In genomic region chr5:56625577-56625976, GRCh38 we compare ENCODE assay signal across 15 cellular contexts.
DNase-seq lines count a peak whose midpoint lies in the region; ATAC-seq and TF ChIP-seq lines count a peak whose summit lies in the region.
"Had no signal": no experiment of that assay in that cellular context is flagged by ENCODE, and none has a peak within 500 bp of the region (broad histone marks: within the 10 kb centered on the region; RNA-seq: fewer than 3 reads in every experiment).

No MANE protein-coding gene starts in this region.

- H3K79me2 ChIP-seq in Karpas-422 (ENCODE audit: low read length), result no peaks in the 10 kb centered on the region

- H4K20me1 ChIP-seq in Karpas-422 (ENCODE audit: insufficient read depth, low read depth, low read length), result no peaks in the 10 kb centered on the region

- CTCF ChIA-PET in MCF 10A (lab: Yijun Ruan, JAX), result no interaction called here

- no peak overlapping the region for H2AFZ ChIP-seq in Karpas-422 (ENCODE audit: low read length)

- H3K9ac ChIP-seq in Karpas-422 (ENCODE audit: low read length), result no peak overlapping the region

- no peaks in the 10 kb centered on the region for H3K36me3 Mint-ChIP-seq in MCF 10A (ENCODE audit: insufficient read depth, unreplicated experiment)

- H3K27me3 Mint-ChIP-seq in MCF 10A (ENCODE audit: insufficient read depth, unreplicated experiment), result no peaks in the 10 kb centered on the region
- H3K27me3 Mint-ChIP-seq: activated CD4-positive, alpha-beta T cell treated with anti-CD3 and anti-CD28 coated beads for 36 hours had no signal

- H3K4me3 Mint-ChIP-seq in MCF 10A (ENCODE audit: unreplicated experiment), result no peak overlapping the region
- H3K4me3 Mint-ChIP-seq: activated CD4-positive, alpha-beta T cell treated with anti-CD3 and anti-CD28 coated beads for 36 hours; activated T-cell treated with anti-CD3 and anti-CD28 coated beads, Interleukin-2, amount 50 U/mL, for 72 hours had no signal

- in situ Hi-C loops in astrocyte of the cerebellum (cut with HindIII; ENCODE audit: low sequenced_read_pairs), result no loop called here

- peak; percentile 77 for DNase-seq in MCF 10A (ENCODE audit: unreplicated experiment)
- DNase-seq in breast epithelium (ENCODE audit: low spot score in 2 of 2), result no peak
- peak; percentile 93 for DNase-seq in astrocyte of the cerebellum (ENCODE audit: low read depth)
- DNase-seq in foreskin keratinocyte, result peak; percentile 52 to 83
- no peak for DNase-seq in upper lobe of left lung
- no peak for DNase-seq in cerebellar cortex (ENCODE audit: low spot score)
- no peak for DNase-seq in Karpas-422
- DNase-seq: activated CD4-positive, alpha-beta T cell treated with anti-CD3 and anti-CD28 coated beads for 36 hours; activated T-cell treated with anti-CD3 and anti-CD28 coated beads, Interleukin-2, amount 50 U/mL, for 72 hours; body of pancreas; NCI-H1092 treated with DMSO at 0.1 percent for 48 hours; T-helper 2 cell had no signal

- peak overlapping the region; percentile 72 for H3K27ac Mint-ChIP-seq in MCF 10A (ENCODE audit: low read depth, unreplicated experiment)
- H3K27ac Mint-ChIP-seq: activated CD4-positive, alpha-beta T cell treated with anti-CD3 and anti-CD28 coated beads for 36 hours; activated T-cell treated with anti-CD3 and anti-CD28 coated beads, Interleukin-2, amount 50 U/mL, for 72 hours had no signal

- no peak overlapping the region for H3K4me2 ChIP-seq in Karpas-422 (ENCODE audit: low read depth, low read length, poor library complexity, severe bottlenecking)

- H3K9me3 ChIP-seq in breast epithelium (no peaks in the 10 kb centered on the region), upper lobe of left lung (peaks cover 0 to 4% (median 0%) of the 10 kb centered on the region in 4 donors), Karpas-422 (ENCODE audit: low read length) (no peaks in the 10 kb centered on the region)
- H3K9me3 ChIP-seq: body of pancreas had no signal

- H3K9me3 Mint-ChIP-seq in MCF 10A (ENCODE audit: unreplicated experiment), result peaks cover 16% of the 10 kb centered on the region

- POLR2A ChIA-PET in MCF 10A (lab: Yijun Ruan, JAX), result interaction anchor here (0.7 kb wide), 1 partner anchor 182 kb away, joined by 3 read pairs; no protein-coding TSS in a partner anchor

- TF ChIP-seq POLR2A in breast epithelium (IDR thresholded peaks at IDR 0.05) (no peak), upper lobe of left lung (IDR thresholded peaks at IDR 0.05) (no peak)

- intact Hi-C loops in MCF 10A (cut with micrococcal nuclease), result no loop called here
- intact Hi-C loops in breast epithelium (cut with DNase I; ENCODE audit: low total_unique reads), result no loop called here

- H3K4me3 ChIP-seq in breast epithelium, result no peak overlapping the region
- no peak overlapping the region for H3K4me3 ChIP-seq in astrocyte of the cerebellum (ENCODE audit: low read depth, low read length)
- no peak overlapping the region for H3K4me3 ChIP-seq in upper lobe of left lung
- H3K4me3 ChIP-seq in Karpas-422 (ENCODE audit: low read length), result no peak overlapping the region
- H3K4me3 ChIP-seq: body of pancreas, lung had no signal

- TF ChIP-seq CTCF in MCF 10A (IDR thresholded peaks at IDR 0.05; ENCODE audit: unreplicated experiment) (no peak), breast epithelium (IDR thresholded peaks at IDR 0.05) (no peak), astrocyte of the cerebellum (IDR thresholded peaks at IDR 0.05; ENCODE audit: low read depth, low read length, missing control alignments) (no peak), foreskin keratinocyte (conservative IDR thresholded peaks at IDR 0.05) (no peak), upper lobe of left lung (IDR thresholded peaks at IDR 0.05) (no peak)

- no TSS peak for BruUV-seq in MCF 10A (replicated peaks; lab: Mats Ljungman, UMichigan)

- H3K4me1 ChIP-seq in breast epithelium (no peaks in the 10 kb centered on the region), foreskin keratinocyte (no peaks in the 10 kb centered on the region), upper lobe of left lung (no peaks in the 10 kb centered on the region), Karpas-422 (ENCODE audit: low read length) (no peaks in the 10 kb centered on the region)
- H3K4me1 ChIP-seq: body of pancreas had no signal

- H3K4me1 Mint-ChIP-seq in MCF 10A (ENCODE audit: insufficient read depth, unreplicated experiment), result peaks cover 27% of the 10 kb centered on the region
- H3K4me1 Mint-ChIP-seq: activated CD4-positive, alpha-beta T cell treated with anti-CD3 and anti-CD28 coated beads for 36 hours had no signal

- TF ChIP-seq EP300 in upper lobe of left lung (IDR thresholded peaks at IDR 0.05), result no peak

- no peak for ATAC-seq in foreskin keratinocyte
- no peak for ATAC-seq in upper lobe of left lung (ENCODE audit: low FRiP score in 2 of 2)
- ATAC-seq in HG03175 (IDR thresholded peaks at IDR 0.05; ENCODE audit: unreplicated experiment), result no peak
- ATAC-seq: activated CD4-positive, alpha-beta T cell treated with anti-CD3 and anti-CD28 coated beads for 36 hours; activated T-cell treated with anti-CD3 and anti-CD28 coated beads, Interleukin-2, amount 50 U/mL, for 72 hours; body of pancreas had no signal

- no peak overlapping the region for H3K27ac ChIP-seq in breast epithelium
- no peak overlapping the region for H3K27ac ChIP-seq in foreskin keratinocyte
- no peak overlapping the region for H3K27ac ChIP-seq in upper lobe of left lung
- no peak overlapping the region for H3K27ac ChIP-seq in Karpas-422 (ENCODE audit: low read length)
- H3K27ac ChIP-seq: 22Rv1, body of pancreas had no signal

- no peaks in the 10 kb centered on the region for H3K36me3 ChIP-seq in breast epithelium
- no peaks in the 10 kb centered on the region for H3K36me3 ChIP-seq in upper lobe of left lung
- H3K36me3 ChIP-seq in Karpas-422 (ENCODE audit: insufficient read depth, low read length), result no peaks in the 10 kb centered on the region

- 60 to 72% methylated on average over 2 of the region's 2 CpGs for WGBS in upper lobe of left lung, 2 donors

- no peaks in the 10 kb centered on the region for H3K9me2 ChIP-seq in Karpas-422 (replicated peaks; ENCODE audit: insufficient read depth, low read length)

- no peaks in the 10 kb centered on the region for H3K27me3 ChIP-seq in breast epithelium
- H3K27me3 ChIP-seq in foreskin keratinocyte, result no peaks in the 10 kb centered on the region
- no peaks in the 10 kb centered on the region for H3K27me3 ChIP-seq in upper lobe of left lung
- H3K27me3 ChIP-seq in Karpas-422 (ENCODE audit: low read length), result no peaks in the 10 kb centered on the region
- H3K27me3 ChIP-seq: body of pancreas had no signal

Comparison
In these comparisons a context has a peak if more than half of its experiments do, and no peak if none do; other contexts are left out.
1. DNase-seq: peak in MCF 10A (single experiment), astrocyte of the cerebellum (single experiment) and foreskin keratinocyte (2 of 2); none in breast epithelium (0 of 2), upper lobe of left lung (0 of 2), cerebellar cortex (single experiment) and Karpas-422 (single experiment).